29 cellular contexts compared by ENCODE assay signal in genomic region chr7:118052330-118052729, GRCh38.
"Had no signal": no experiment of that assay in that cellular context is flagged by ENCODE, and none has a peak within 500 bp of the region (broad histone marks: within the 10 kb centered on the region; RNA-seq: fewer than 3 reads in every experiment).

No MANE protein-coding gene starts in this region.

- DNase-seq: activated CD4-positive, alpha-beta T cell treated with anti-CD3 and anti-CD28 coated beads, Interleukin-2, amount 10 ng/mL, durations not matched to agents 7 days and 5 days; activated CD4-positive, CD25-positive, alpha-beta regulatory T cell treated with anti-CD3 and anti-CD28 coated beads, Interleukin-2, amount 50 U/mL, for 72 hours; activated CD8-positive, alpha-beta T cell treated with anti-CD3 and anti-CD28 coated beads, Interleukin-2, amount 10 ng/mL, durations not matched to agents 7 days and 5 days; activated naive CD4-positive, alpha-beta T cell treated with Interleukin-2 at 50 U/mL for 16 hours; activated T-cell treated with anti-CD3 and anti-CD28 coated beads for 4 hours; activated T-cell treated with anti-CD3 and anti-CD28 coated beads, Interleukin-2, amount 50 U/mL, for 72 hours; adrenal gland; aorta; body of pancreas; effector memory CD8-positive, alpha-beta T cell; erythroblast; gastrocnemius medialis; glutamatergic neuron; left cardiac atrium; midbrain; naive thymus-derived CD4-positive, alpha-beta T cell; occipital lobe; right lobe of liver; stimulated activated CD4-positive, alpha-beta T cell treated with anti-CD3 and anti-CD28 coated beads, Interleukin-12 subunit alpha, Interleukin-12 subunit beta, amount 100 ng/mL, for 4 hours; stimulated activated CD4-positive, alpha-beta T cell treated with anti-CD3 and anti-CD28 coated beads, Interleukin-4, amount 100 ng/mL, for 1 hour; stimulated activated naive CD8-positive, alpha-beta T cell treated with anti-CD3 and anti-CD28 coated beads, Interleukin-15, Interleukin-2, amounts not matched to agents 100 U/mL and 50 U/mL, for 24 hours; T-helper 17 cell; T1000; testis; transverse colon; uterus; WERI-Rb-1 had no signal

- H3K27ac ChIP-seq: adrenal gland, body of pancreas, cardiac muscle cell, coronary artery, gastrocnemius medialis, right lobe of liver, testis, transverse colon, uterus, WERI-Rb-1 had no signal

- H3K4me3 ChIP-seq: adrenal gland, body of pancreas, cardiac muscle cell, coronary artery, gastrocnemius medialis, right lobe of liver, testis, transverse colon, uterus had no signal

- H3K36me3 ChIP-seq: adrenal gland, cardiac muscle cell, gastrocnemius medialis, right lobe of liver, transverse colon, uterus, WERI-Rb-1 had no signal

- H3K9me3 ChIP-seq: adrenal gland, body of pancreas, gastrocnemius medialis, right lobe of liver, testis, transverse colon, uterus had no signal

- H3K27me3 ChIP-seq: adrenal gland, body of pancreas, cardiac muscle cell, gastrocnemius medialis, right lobe of liver, testis, transverse colon, uterus had no signal

- H3K4me1 ChIP-seq: adrenal gland, body of pancreas, gastrocnemius medialis, right lobe of liver, testis, transverse colon, uterus had no signal

- ATAC-seq: activated CD8-positive, alpha-beta T cell treated with anti-CD3 and anti-CD28 coated beads, Interleukin-2, amount 10 ng/mL, durations not matched to agents 7 days and 5 days; activated T-cell treated with anti-CD3 and anti-CD28 coated beads, Interleukin-2, amount 50 U/mL, for 72 hours; body of pancreas; effector memory CD8-positive, alpha-beta T cell; gastrocnemius medialis; left cardiac atrium; naive thymus-derived CD4-positive, alpha-beta T cell; right lobe of liver; stimulated activated naive CD8-positive, alpha-beta T cell treated with anti-CD3 and anti-CD28 coated beads, Interleukin-15, Interleukin-2, amounts not matched to agents 100 U/mL and 50 U/mL, for 24 hours; T-helper 17 cell had no signal
